In genomic region chr2:108594982-108595464, GRCh38 we compare ENCODE assay signal across 8 cellular contexts.
A peak's percentile ranks its signal among the peaks of the same experiment; 100 is the strongest.
DNase-seq lines count a peak whose midpoint lies in the region; ATAC-seq and TF ChIP-seq lines count a peak whose summit lies in the region.

No MANE protein-coding gene starts in this region.

- intact Hi-C loops in PC-9 (cut with micrococcal nuclease; ENCODE audit: unreplicated experiment): loop anchor here (2.0 kb wide), 2 partner anchors 26 to 42 kb away; no protein-coding TSS in a partner anchor

- no CpG with 5 or more reads among the region's 4 CpGs for WGBS in neuronal stem cell (ENCODE audit: extremely low coverage in 2 of 2, insufficient read length in 2 of 2, insufficient replicate concordance in 1 of 2), 2 donors

- BruUV-seq in PC-9 (replicated peaks; lab: Mats Ljungman, UMichigan): no TSS peak

- H3K27me3 ChIP-seq in PC-9 (ENCODE audit: insufficient read depth, low read depth) (no peaks in the 10 kb centered on the region), neuronal stem cell (ENCODE audit: control insufficient read depth in 3 of 3, insufficient read depth in 3 of 3, low read depth in 1 of 3, low read length in 3 of 3) (no peaks in the 10 kb centered on the region)

- no peaks in the 10 kb centered on the region for H3K9me2 ChIP-seq in PC-9 (ENCODE audit: insufficient read depth)

- no peak overlapping the region for H3K4me3 Mint-ChIP-seq in effector memory CD8-positive, alpha-beta T cell

- H3K14ac ChIP-seq in neuronal stem cell (ENCODE audit: low read length): no peak overlapping the region

- H2AFZ ChIP-seq in PC-9: no peak overlapping the region
- no peak overlapping the region for H2AFZ ChIP-seq in neuronal stem cell (ENCODE audit: low read length)

- H3K27ac Mint-ChIP-seq in effector memory CD8-positive, alpha-beta T cell: peak overlapping the region; percentile 53 to 91

- peak overlapping the region; percentile 74 for H3K27ac ChIP-seq in PC-9
- H3K27ac ChIP-seq in neuronal stem cell (replicated peaks; ENCODE audit: low read length): peak overlapping the region; percentile 72

- H2BK120ac ChIP-seq in neuronal stem cell (ENCODE audit: low read depth, low read length): no peak overlapping the region

- H2AK5ac ChIP-seq in neuronal stem cell (ENCODE audit: low read depth, low read length): no peak overlapping the region

- peaks cover 16 to 19% of the 10 kb centered on the region in 2 donors for H3K4me1 Mint-ChIP-seq in effector memory CD8-positive, alpha-beta T cell (ENCODE audit: low read depth in 2 of 2)

- H4K20me1 ChIP-seq in PC-9 (ENCODE audit: insufficient read depth): no peaks in the 10 kb centered on the region

- H3K4me1 ChIP-seq in PC-9 (replicated peaks; ENCODE audit: insufficient read depth) (peaks cover 29% of the 10 kb centered on the region), neuronal stem cell (ENCODE audit: control insufficient read depth in 2 of 2, insufficient read depth in 1 of 2, low read depth in 1 of 2, low read length in 2 of 2) (peaks cover 15 to 17% of the 10 kb centered on the region in 2 donors)

- H3K9me3 Mint-ChIP-seq in effector memory CD8-positive, alpha-beta T cell: no peaks in the 10 kb centered on the region

- H3K9me3 ChIP-seq in PC-9 (ENCODE audit: insufficient read depth, low read depth) (no peaks in the 10 kb centered on the region), neuronal stem cell (replicated peaks in 1 of 2; ENCODE audit: control insufficient read depth in 2 of 2, insufficient read depth in 1 of 2, low read depth in 1 of 2, low read length in 2 of 2) (no peaks in the 10 kb centered on the region)

- no peak overlapping the region for H2BK5ac ChIP-seq in neuronal stem cell (ENCODE audit: low read length)

- ATAC-seq in GM18505 (IDR thresholded peaks at IDR 0.05; ENCODE audit: unreplicated experiment) (peak; percentile 34), HG02884 (IDR thresholded peaks at IDR 0.05; ENCODE audit: unreplicated experiment) (peak; percentile 41)
- no peak for ATAC-seq in effector memory CD8-positive, alpha-beta T cell (replicated peaks)

- peaks cover 21% of the 10 kb centered on the region for H3F3A ChIP-seq in PC-9 (ENCODE audit: insufficient read depth, low read depth)

- DNase-seq in PC-9 (peak; percentile 59 to 73), neuronal stem cell (ENCODE audit: low spot score) (no peak), NCI-H82 (lab: John Stamatoyannopoulos, UW) (no peak), SK-N-DZ (ENCODE audit: low spot score) (no peak), amniotic stem cell (lab: John Stamatoyannopoulos, UW) (no peak)
- no peak for DNase-seq in effector memory CD8-positive, alpha-beta T cell

- no peaks in the 10 kb centered on the region for H3K79me1 ChIP-seq in neuronal stem cell (ENCODE audit: low read depth, low read length)

- H4K8ac ChIP-seq in neuronal stem cell (ENCODE audit: low read depth, low read length): no peak overlapping the region

- no peak overlapping the region for H4K91ac ChIP-seq in neuronal stem cell (ENCODE audit: low read depth, low read length, poor library complexity)

- H3K36me3 Mint-ChIP-seq in effector memory CD8-positive, alpha-beta T cell (ENCODE audit: insufficient read depth): no peaks in the 10 kb centered on the region

- TF ChIP-seq POLR2A in GM18505 (IDR thresholded peaks at IDR 0.05; ENCODE audit: borderline replicate concordance, extremely low read depth, insufficient read depth, insufficient read length): no peak

- CTCF ChIA-PET in PC-9 (lab: Charles Lee): no interaction called here

- H3K27me3 Mint-ChIP-seq in effector memory CD8-positive, alpha-beta T cell: no peaks in the 10 kb centered on the region

- peak overlapping the region; percentile 55 for H3K4me2 ChIP-seq in PC-9
- H3K4me2 ChIP-seq in neuronal stem cell (ENCODE audit: insufficient read depth, low read length, poor library complexity, severe bottlenecking): no peak overlapping the region

- H3K23ac ChIP-seq in neuronal stem cell (ENCODE audit: low read depth, low read length, poor library complexity): no peak overlapping the region

- H3K18ac ChIP-seq in neuronal stem cell (ENCODE audit: low read length): peak overlapping the region; percentile 81

- H3K4me3 ChIP-seq in PC-9 (no peak overlapping the region), neuronal stem cell (ENCODE audit: low read length in 2 of 2) (no peak overlapping the region)

- no peak overlapping the region for H2BK12ac ChIP-seq in neuronal stem cell (ENCODE audit: low read length)

- TF ChIP-seq CTCF in PC-9 (conservative IDR thresholded peaks at IDR 0.05): no peak

- POLR2A ChIA-PET in PC-9 (lab: Charles Lee; ENCODE audit: unreplicated experiment): no interaction called here

- no peak overlapping the region for H2BK15ac ChIP-seq in neuronal stem cell (ENCODE audit: low read length)

- H3K4ac ChIP-seq in neuronal stem cell (ENCODE audit: low read length): no peak overlapping the region

- H3K9ac ChIP-seq in neuronal stem cell (ENCODE audit: low read depth, low read length, poor library complexity): no peak overlapping the region

- no peaks in the 10 kb centered on the region for H3K36me3 ChIP-seq in PC-9 (ENCODE audit: low read depth)
- H3K36me3 ChIP-seq in neuronal stem cell (replicated peaks in 1 of 2; ENCODE audit: control insufficient read depth in 2 of 2, insufficient read depth in 2 of 2, low read length in 2 of 2): no peaks in the 10 kb centered on the region

- 0 out of 2 replicates have a peak, but pooled peaks cover 6% of the 10 kb centered on the region for H3K79me2 ChIP-seq in PC-9 (ENCODE audit: low read depth)

Comparison
In these comparisons a context has a peak if more than half of its experiments do, and no peak if none do; other contexts are left out.
1. DNase-seq: peak in PC-9 (2 of 2); none in effector memory CD8-positive, alpha-beta T cell (0 of 3), neuronal stem cell (single experiment), NCI-H82 (single experiment), SK-N-DZ (single experiment) and amniotic stem cell (single experiment).